Comparison of ENCODE assay signal across 16 cellular contexts in genomic region chr10:131272897-131273451, GRCh38. TPM values are rescaled to one million over a fixed set of nuclear protein-coding genes. Genes with fewer than 3 reads are reported as not detected.
DNase-seq lines count a peak whose midpoint lies in the region; ATAC-seq and TF ChIP-seq lines count a peak whose summit lies in the region.
"Had no signal": no experiment of that assay in that cellular context is flagged by ENCODE, and none has a peak within 500 bp of the region (broad histone marks: within the 10 kb centered on the region; RNA-seq: fewer than 3 reads in every experiment).

No MANE protein-coding gene starts in this region.

- H3F3A ChIP-seq in SK-N-SH (replicated peaks; ENCODE audit: insufficient read depth) = no peaks in the 10 kb centered on the region

- H3K36me3 ChIP-seq in SK-N-SH (replicated peaks in 1 of 2; ENCODE audit: control insufficient read depth in 1 of 2, insufficient read depth in 2 of 2, low read length in 1 of 2) (no peaks in the 10 kb centered on the region), H7 (replicated peaks; ENCODE audit: control insufficient read depth, insufficient read depth, low read length) (no peaks in the 10 kb centered on the region), spleen (no peaks in the 10 kb centered on the region), OCI-LY7 (ENCODE audit: insufficient read depth, low read length) (no peaks in the 10 kb centered on the region)

- H3K27ac ChIP-seq in SK-N-SH (ENCODE audit: low read depth in 2 of 2, low read length in 1 of 2) (no peak overlapping the region), spleen (no peak overlapping the region), OCI-LY7 (ENCODE audit: low read depth, low read length, poor library complexity, severe bottlenecking) (no peak overlapping the region)
- H3K27ac ChIP-seq: 22Rv1 had no signal

- H3K4me2 ChIP-seq in SK-N-SH = no peak overlapping the region
- H3K4me2 ChIP-seq in OCI-LY7 (ENCODE audit: low read length) = no peak overlapping the region

- H4K20me1 ChIP-seq in SK-N-SH (ENCODE audit: insufficient read depth) (no peaks in the 10 kb centered on the region), OCI-LY7 (ENCODE audit: insufficient read depth, low read length) (no peaks in the 10 kb centered on the region)

- ATAC-seq in SK-N-SH treated with all-trans-retinoic acid at 6 μM for 48 hours (no peak), HG02759 (IDR thresholded peaks at IDR 0.05; ENCODE audit: unreplicated experiment) (no peak)
- ATAC-seq: HepG2 had no signal

- POLR2A ChIA-PET in SK-N-SH (lab: Yijun Ruan, JAX) = no interaction called here
- POLR2A ChIA-PET in OCI-LY7 (lab: Charles Lee) = no interaction called here

- H2AFZ ChIP-seq in SK-N-SH (ENCODE audit: low read depth) (no peak overlapping the region), OCI-LY7 (ENCODE audit: low read length) (no peak overlapping the region)

- DNase-seq in SK-N-SH (peak; percentile 17), H7 (peak; percentile 42), mesenteric fat pad (ENCODE audit: low spot score) (peak; percentile 73), spleen (peak; percentile 51), OCI-LY7 (ENCODE audit: low spot score) (no peak)
- DNase-seq: Caco-2, DND-41, GDM1, GOT3, HCEC 1CT, HFFc6 had no signal

- 31% methylated on average over 5 of the region's 15 CpGs for WGBS in SK-N-SH (ENCODE audit: low lambda C conversion rate)
- 75 to 91% (median 86%) methylated on average over 11 to 15 of the region's 15 CpGs for WGBS in spleen, 5 donors

- H3K9me3 ChIP-seq in SK-N-SH (no peaks in the 10 kb centered on the region), spleen (no peaks in the 10 kb centered on the region), OCI-LY7 (ENCODE audit: low read length) (no peaks in the 10 kb centered on the region)
- H3K9me3 ChIP-seq: Caco-2 had no signal

- no peak for TF ChIP-seq EP300 in SK-N-SH (IDR thresholded peaks at IDR 0.05; ENCODE audit: borderline replicate concordance in 1 of 2, low read depth in 1 of 2, low read length in 1 of 2)

- no peaks in the 10 kb centered on the region for H3K9me2 ChIP-seq in SK-N-SH
- H3K9me2 ChIP-seq in OCI-LY7 (ENCODE audit: insufficient read depth, low read length) = no peaks in the 10 kb centered on the region

- CTCF ChIA-PET in SK-N-SH (lab: Yijun Ruan, JAX) = interaction anchor here (1.1 to 1.2 kb wide), 2 partner anchors 23 to 40 kb away, joined by 3 to 4 read pairs; no protein-coding TSS in a partner anchor
- CTCF ChIA-PET in OCI-LY7 (lab: Charles Lee; ENCODE audit: unreplicated experiment) = no interaction called here

- no peak overlapping the region for H3K4me3 ChIP-seq in SK-N-SH (ENCODE audit: low read depth in 2 of 2, low read length in 1 of 2)
- H3K4me3 ChIP-seq in H7 (ENCODE audit: insufficient read depth, low read depth, low read length) = no peak overlapping the region
- H3K4me3 ChIP-seq in spleen = no peak overlapping the region
- H3K4me3 ChIP-seq in OCI-LY7 (ENCODE audit: low read depth, low read length, poor library complexity, severe bottlenecking) = no peak overlapping the region

- H3K27me3 ChIP-seq in SK-N-SH (ENCODE audit: insufficient read depth) (no peaks in the 10 kb centered on the region), H7 (ENCODE audit: control insufficient read depth, insufficient read depth, low read length) (no peaks in the 10 kb centered on the region), spleen (replicated peaks in 1 of 7) (no peaks in the 10 kb centered on the region)

- no peak overlapping the region for H3K9ac ChIP-seq in SK-N-SH

- peaks cover 0 to 19% of the 10 kb centered on the region in 2 experiments; a peak in 1 of 4 replicates for H3K4me1 ChIP-seq in SK-N-SH (ENCODE audit: control insufficient read depth in 1 of 2, insufficient read depth in 2 of 2, low read depth in 1 of 2, low read length in 1 of 2)
- peaks cover 0 to 5% (median 0%) of the 10 kb centered on the region in 6 donors for H3K4me1 ChIP-seq in spleen
- no peaks in the 10 kb centered on the region for H3K4me1 ChIP-seq in OCI-LY7 (ENCODE audit: insufficient read depth, low read length, poor library complexity, severe bottlenecking)
- H3K4me1 ChIP-seq: Caco-2 had no signal

- no peak for TF ChIP-seq CTCF in SK-N-SH (IDR thresholded peaks at IDR 0.05)
- no peak for TF ChIP-seq CTCF in spleen (IDR thresholded peaks at IDR 0.05 in 8 of 11, conservative IDR thresholded peaks at IDR 0.05 in 3 of 11)
- TF ChIP-seq CTCF in OCI-LY7 (conservative IDR thresholded peaks at IDR 0.05; ENCODE audit: low read length) = no peak

- no TSS peak for BruUV-seq in OCI-LY7 (replicated peaks; lab: Mats Ljungman, UMichigan)

- no peaks in the 10 kb centered on the region for H3K79me2 ChIP-seq in SK-N-SH (ENCODE audit: insufficient read depth)
- H3K79me2 ChIP-seq in OCI-LY7 (ENCODE audit: insufficient read depth, low read depth, low read length) = no peaks in the 10 kb centered on the region

- TF ChIP-seq POLR2A in spleen (IDR thresholded peaks at IDR 0.05) = no peak

- intact Hi-C loops in spleen (cut with DNase I; ENCODE audit: low total_unique reads) (no loop called here), OCI-LY7 (cut with micrococcal nuclease; ENCODE audit: unreplicated experiment) (no loop called here)

- TF ChIP-seq RAD21 in SK-N-SH (IDR thresholded peaks at IDR 0.05; ENCODE audit: low read length) = no peak

TF ChIP-seq in SK-N-SH, 30 proteins besides CTCF, POLR2A, EP300 and RAD21:
- TF ChIP-seq RFX5 (IDR thresholded peaks at IDR 0.05; ENCODE audit: low read length) (no peak), NFIC (IDR thresholded peaks at IDR 0.05; ENCODE audit: borderline replicate concordance) (no peak), POLR2AphosphoS5 (IDR thresholded peaks at IDR 0.05; ENCODE audit: low read depth, low read length) (no peak), MXI1 (IDR thresholded peaks at IDR 0.05; ENCODE audit: low read depth, low read length) (no peak), JUND (IDR thresholded peaks at IDR 0.05) (no peak), SMC3 (IDR thresholded peaks at IDR 0.05; ENCODE audit: low read depth, low read length) (no peak), YY1 (IDR thresholded peaks at IDR 0.05; ENCODE audit: low read depth) (no peak)

TF ChIP-seq in SK-N-SH treated with all-trans-retinoic acid at 6 μM for 48 hours, 23 proteins besides CTCF, POLR2A, EP300 and RAD21:
- TF ChIP-seq RARB (CRISPR knock-in tag; IDR thresholded peaks at IDR 0.05) = no peak
- TF ChIP-seq PATZ1 (CRISPR knock-in tag; IDR thresholded peaks at IDR 0.05; ENCODE audit: borderline replicate concordance) = no peak
- TF ChIP-seq ISL1 (CRISPR knock-in tag; IDR thresholded peaks at IDR 0.05) = no peak
- TF ChIP-seq POU6F1 (CRISPR knock-in tag; IDR thresholded peaks at IDR 0.05; ENCODE audit: borderline replicate concordance, low read depth) = no peak
- TF ChIP-seq ZNF565 (CRISPR knock-in tag; conservative IDR thresholded peaks at IDR 0.05; ENCODE audit: low read depth) = no peak
- TF ChIP-seq GLIS3 (CRISPR knock-in tag; IDR thresholded peaks at IDR 0.05) = no peak
- TF ChIP-seq CSDC2 (CRISPR knock-in tag; IDR thresholded peaks at IDR 0.05) = no peak
- no peak for TF ChIP-seq ESRRG (CRISPR knock-in tag; IDR thresholded peaks at IDR 0.05)
- no peak for TF ChIP-seq PPARA (CRISPR knock-in tag; IDR thresholded peaks at IDR 0.05; ENCODE audit: borderline replicate concordance)
TF ChIP-seq in SK-N-SH treated with all-trans-retinoic acid at 6 μM for 48 hours: peak in this region for 0.

RNA-seq across cellular contexts. Expression of gene TCERG1L, which starts 38.5 kb away (rescaled TPM):
- polyA plus RNA-seq in SK-N-SH (2012; rRNA removed) (not detected in 2 replicates), spleen (under 1 TPM in 2 of 3 donors, not detected in 1; 0.03 to 0.11 TPM)
- polyA plus RNA-seq in SK-N-SH (2012; cell fraction: cytosol; rRNA removed) = 0.01 and 0.03 TPM in 2 replicates
- not detected in 2 replicates for polyA plus RNA-seq in SK-N-SH (2012; cell fraction: nucleus; rRNA removed)
- 4.4 and 5.4 TPM in 2 replicates for total RNA-seq in H7 (2014; rRNA removed; shearing (Covaris generic))
- total RNA-seq in mesenteric fat pad (not detected), spleen (1 to 10 TPM in 1 of 7 donors, under 1 TPM in 4, not detected in 2; 0.17 to 1.2 (median 0.38) TPM), OCI-LY7 (2022) (not detected in 2 replicates)
- not detected in 2 replicates for total RNA-seq in OCI-LY7 (2014; rRNA removed; shearing (Covaris generic))
- total RNA-seq: Caco-2, HepG2 had no signal
- polyA plus RNA-seq: BJ, HepG2 had no signal
